8 cellular contexts compared by ENCODE assay signal in genomic region chr12:89949457-89950195, GRCh38.
A peak's percentile ranks its signal among the peaks of the same experiment; 100 is the strongest.
DNase-seq lines count a peak whose midpoint lies in the region; ATAC-seq and TF ChIP-seq lines count a peak whose summit lies in the region.

No MANE protein-coding gene starts in this region.

- no peaks in the 10 kb centered on the region for H3K9me3 ChIP-seq in skeletal muscle satellite cell (replicated peaks; ENCODE audit: low read length)

- H3K36me3 ChIP-seq in GM06990 (ENCODE audit: control insufficient read depth, insufficient read depth, low read length) (no peaks in the 10 kb centered on the region), skeletal muscle satellite cell (ENCODE audit: insufficient read depth, low read length) (no peaks in the 10 kb centered on the region)

- peak; percentile 35 for TF ChIP-seq CTCF in GM06990 (IDR thresholded peaks at IDR 0.05; ENCODE audit: insufficient read depth, low read length, poor library complexity, severe bottlenecking)

- peak overlapping the region; percentile 36 for H3K4me2 ChIP-seq in skeletal muscle satellite cell (ENCODE audit: low read length)

- H3K4me3 ChIP-seq in GM06990 (replicated peaks; ENCODE audit: low read depth, low read length) (peak overlapping the region; percentile 16), skeletal muscle satellite cell (ENCODE audit: low read length) (no peak overlapping the region)

- H3K4me1 ChIP-seq in skeletal muscle satellite cell (ENCODE audit: control insufficient read depth, insufficient read depth, low read length): peaks cover 64% of the 10 kb centered on the region

- H3K27me3 ChIP-seq in GM06990 (replicated peaks; ENCODE audit: control insufficient read depth, insufficient read depth, low read length) (no peaks in the 10 kb centered on the region), skeletal muscle satellite cell (ENCODE audit: control insufficient read depth, insufficient read depth, low read length) (no peaks in the 10 kb centered on the region)

- H3K9ac ChIP-seq in skeletal muscle satellite cell (ENCODE audit: low read depth, low read length): peak overlapping the region; percentile 84

- DNase-seq in GM06990 (ENCODE audit: extremely low read depth, insufficient read length) (peak; percentile 69), fibroblast of gingiva (ENCODE audit: low read depth) (peak; percentile 77), NCI-H187 treated with DMSO at 0.1 percent for 48 hours (lab: John Stamatoyannopoulos, UW) (no peak), DMS 273 treated with DMSO at 0.1 percent for 48 hours (lab: John Stamatoyannopoulos, UW) (no peak)
- peak; percentile 42 to 45 for DNase-seq in activated CD4-positive, alpha-beta T cell treated with anti-CD3 and anti-CD28 coated beads for 4 hours

- ATAC-seq in GM21381 (IDR thresholded peaks at IDR 0.05; ENCODE audit: unreplicated experiment): peak; percentile 91
- peak; percentile 96 for ATAC-seq in HG03571 (IDR thresholded peaks at IDR 0.05; ENCODE audit: unreplicated experiment)

Comparison
In these comparisons a context has a peak if more than half of its experiments do, and no peak if none do; other contexts are left out.
1. DNase-seq: peak in GM06990 (single experiment), activated CD4-positive, alpha-beta T cell treated with anti-CD3 and anti-CD28 coated beads for 4 hours (2 of 2) and fibroblast of gingiva (single experiment); none in NCI-H187 treated with DMSO at 0.1 percent for 48 hours (single experiment) and DMS 273 treated with DMSO at 0.1 percent for 48 hours (single experiment).